1 cellular context compared by ENCODE assay signal in the genomic region with DNA sequence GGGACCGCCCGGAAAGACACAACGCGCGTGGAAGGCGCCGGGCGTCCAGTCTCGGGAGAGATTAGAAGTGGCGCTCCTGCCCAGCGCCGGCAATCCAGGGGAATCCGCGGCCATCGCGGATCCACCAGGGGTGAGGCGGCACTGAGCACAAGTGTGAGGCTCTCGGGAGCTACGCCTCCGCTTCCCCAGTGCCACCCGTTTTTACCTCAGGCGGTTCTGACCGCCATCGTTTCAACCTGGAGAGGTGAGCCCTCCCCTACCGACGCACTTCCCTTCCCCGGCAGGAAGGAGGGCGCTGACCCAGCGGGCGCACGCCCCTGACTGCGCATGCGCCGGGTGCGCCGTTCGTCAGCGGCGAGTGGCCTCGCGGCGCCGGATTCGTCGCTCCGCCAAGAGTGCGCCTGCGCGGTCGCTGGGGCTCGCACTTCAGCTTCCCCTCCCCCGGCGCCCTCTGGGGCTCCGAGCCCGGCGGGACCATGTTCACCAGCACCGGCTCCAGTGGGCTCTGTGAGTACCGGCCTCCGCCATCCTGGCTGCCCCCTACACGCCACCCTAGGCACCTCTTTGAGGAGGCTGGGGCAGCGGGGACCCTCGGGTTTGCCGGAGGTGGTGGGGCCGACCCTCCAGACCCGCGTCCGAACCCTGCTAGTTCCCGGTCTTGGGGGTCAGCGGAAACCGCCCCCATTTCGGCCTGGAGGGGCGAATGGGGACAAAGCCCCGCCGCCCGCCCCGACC.
TF ChIP-seq lines count a peak whose summit lies in the region.

A gene with protein sequence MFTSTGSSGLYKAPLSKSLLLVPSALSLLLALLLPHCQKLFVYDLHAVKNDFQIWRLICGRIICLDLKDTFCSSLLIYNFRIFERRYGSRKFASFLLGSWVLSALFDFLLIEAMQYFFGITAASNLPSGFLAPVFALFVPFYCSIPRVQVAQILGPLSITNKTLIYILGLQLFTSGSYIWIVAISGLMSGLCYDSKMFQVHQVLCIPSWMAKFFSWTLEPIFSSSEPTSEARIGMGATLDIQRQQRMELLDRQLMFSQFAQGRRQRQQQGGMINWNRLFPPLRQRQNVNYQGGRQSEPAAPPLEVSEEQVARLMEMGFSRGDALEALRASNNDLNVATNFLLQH (plus strand): TSS at position 422 of the 735 bp plus-strand sequence. CDS start 55 bp downstream, at position 477.

TF ChIP-seq in HCT116, 20 proteins besides CTCF, POLR2A, EP300 and RAD21 (continued from another document):
- TF ChIP-seq ZBTB33 (IDR thresholded peaks at IDR 0.05; ENCODE audit: extremely low read depth, insufficient replicate concordance, low read length) (no peak), SIN3A (IDR thresholded peaks at IDR 0.05; ENCODE audit: low read depth) (no peak), ELF1 (IDR thresholded peaks at IDR 0.05; ENCODE audit: borderline replicate concordance, low read depth) (no peak)
- TF ChIP-seq, protein P1, sequence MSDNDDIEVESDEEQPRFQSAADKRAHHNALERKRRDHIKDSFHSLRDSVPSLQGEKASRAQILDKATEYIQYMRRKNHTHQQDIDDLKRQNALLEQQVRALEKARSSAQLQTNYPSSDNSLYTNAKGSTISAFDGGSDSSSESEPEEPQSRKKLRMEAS (IDR thresholded peaks at IDR 0.05), result no peak
